1 cellular context compared by ENCODE assay signal in genomic region chr18:48947102-48947501, GRCh38.
TF ChIP-seq lines count a peak whose summit lies in the region.

No MANE protein-coding gene starts in this region.

TF ChIP-seq in A549, 52 proteins besides CTCF, POLR2A, EP300 and RAD21 (continued from another document):
- TF ChIP-seq REST (IDR thresholded peaks at IDR 0.05) (no peak), BHLHE40 (IDR thresholded peaks at IDR 0.05; ENCODE audit: low read depth, low read length) (no peak)
